ENCODE assay signal across 1 cellular context in the genomic region with DNA sequence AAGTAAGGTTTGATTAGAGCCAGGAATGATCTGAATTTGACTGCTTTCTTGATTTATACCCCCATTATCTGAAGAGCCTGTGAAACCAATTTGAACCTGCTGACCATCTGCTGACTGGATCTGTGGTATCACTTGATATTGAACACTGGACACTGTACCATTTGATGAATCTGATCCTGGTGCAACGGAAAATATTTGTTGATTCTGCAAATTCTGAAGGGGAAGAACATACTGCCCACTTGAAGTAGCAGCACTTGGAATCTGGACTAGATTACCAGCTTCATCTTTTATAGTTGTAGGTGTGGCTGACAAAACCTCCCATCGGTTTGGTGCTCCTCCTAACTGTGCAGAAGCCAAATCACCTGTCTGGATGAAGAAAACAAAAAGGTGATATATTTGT.
TF ChIP-seq lines count a peak whose summit lies in the region.

No MANE protein-coding gene starts in this region.

TF ChIP-seq in K562, 482 proteins besides CTCF, POLR2A, EP300 and RAD21:
- TF ChIP-seq DNMT1 (IDR thresholded peaks at IDR 0.05) (no peak), HOXB6 (CRISPR knock-in tag; IDR thresholded peaks at IDR 0.05; ENCODE audit: borderline replicate concordance) (no peak), ZNF316 (IDR thresholded peaks at IDR 0.05) (peak; percentile 64), C11orf30 (IDR thresholded peaks at IDR 0.05; ENCODE audit: low read depth) (peak; percentile 26; the same call in 1 of the 2 replicates)
- TF ChIP-seq, protein P1, sequence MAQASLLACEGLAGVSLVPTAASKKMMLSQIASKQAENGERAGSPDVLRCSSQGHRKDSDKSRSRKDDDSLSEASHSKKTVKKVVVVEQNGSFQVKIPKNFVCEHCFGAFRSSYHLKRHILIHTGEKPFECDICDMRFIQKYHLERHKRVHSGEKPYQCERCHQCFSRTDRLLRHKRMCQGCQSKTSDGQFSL (CRISPR knock-in tag; IDR thresholded peaks at IDR 0.05): no peak
- TF ChIP-seq, protein P1 (tag; IDR thresholded peaks at IDR 0.05): 0 out of 4 replicates have a peak, but pooled peaks of 1 of the 2 experiments have one; percentile 27
